Comparison of ENCODE assay signal across 20 cellular contexts in the genomic region with DNA sequence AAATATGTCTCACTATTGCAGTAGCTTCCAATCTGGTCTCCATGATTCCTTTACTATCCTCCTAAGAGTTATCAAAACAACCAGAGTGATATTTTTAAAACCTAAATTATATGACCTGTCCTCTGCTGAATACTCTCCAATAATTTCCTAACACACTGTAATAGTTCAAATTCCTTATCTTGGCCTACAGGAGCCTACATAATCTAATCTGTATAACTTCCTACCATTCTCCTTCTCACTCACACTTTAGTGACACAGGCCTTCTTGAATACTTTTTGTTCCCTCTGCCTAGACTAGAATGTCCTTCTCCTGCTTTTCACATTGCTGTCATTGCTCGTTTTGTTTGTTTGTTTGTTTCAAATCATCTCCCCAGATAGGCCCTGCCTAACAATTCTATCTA. TPM values are rescaled to one million over a fixed set of nuclear protein-coding genes. Genes with fewer than 3 reads are reported as not detected.
"Had no signal": no experiment of that assay in that cellular context is flagged by ENCODE, and none has a peak within 500 bp of the region (broad histone marks: within the 10 kb centered on the region; RNA-seq: fewer than 3 reads in every experiment).

No MANE protein-coding gene starts in this region.

- H3K9me3 ChIP-seq: gastroesophageal sphincter, ovary, spleen had no signal

- H3K4me3 Mint-ChIP-seq: activated CD4-positive, alpha-beta T cell treated with anti-CD3 and anti-CD28 coated beads, Interleukin-2, amount 10 ng/mL, durations not matched to agents 24 days and 14 days; activated naive CD8-positive, alpha-beta T cell treated with anti-CD3 and anti-CD28 coated beads, Interleukin-2, amount 10 ng/mL, durations not matched to agents 7 days and 5 days; activated T-cell treated with anti-CD3 and anti-CD28 coated beads, Interleukin-2, amount 50 U/mL, for 72 hours; brain; mesothelial cell of epicardium; neural progenitor cell; T-helper 1 cell treated with Interleukin-12 subunit alpha and Interleukin-12 subunit beta and Interleukin-4 antibody, amounts not matched to agents 30 μg/mL and 1 μg/mL, for 36 hours had no signal

- H3K27me3 Mint-ChIP-seq: activated CD4-positive, alpha-beta T cell treated with anti-CD3 and anti-CD28 coated beads, Interleukin-2, amount 10 ng/mL, durations not matched to agents 24 days and 14 days; activated naive CD8-positive, alpha-beta T cell treated with anti-CD3 and anti-CD28 coated beads, Interleukin-2, amount 10 ng/mL, durations not matched to agents 7 days and 5 days; brain had no signal

- H3K4me1 ChIP-seq: neural progenitor cell had no signal

- H3K27me3 ChIP-seq: gastroesophageal sphincter, hepatocyte, neural progenitor cell, ovary, spleen had no signal

- H3K4me2 ChIP-seq: hepatocyte, neural progenitor cell had no signal

- DNase-seq: activated CD4-positive, alpha-beta T cell treated with anti-CD3 and anti-CD28 coated beads, Interleukin-2, amount 10 ng/mL, durations not matched to agents 24 days and 14 days; activated CD4-positive, CD25-positive, alpha-beta regulatory T cell; activated CD8-positive, alpha-beta memory T cell treated with anti-CD3 and anti-CD28 coated beads, Interleukin-2, amount 50 U/mL, for 48 hours; activated naive CD8-positive, alpha-beta T cell treated with anti-CD3 and anti-CD28 coated beads, Interleukin-2, amount 10 ng/mL, durations not matched to agents 7 days and 5 days; activated T-cell treated with anti-CD3 and anti-CD28 coated beads, Interleukin-2, amount 50 U/mL, for 72 hours; ovary; spleen had no signal

- H3K27ac Mint-ChIP-seq: activated CD4-positive, alpha-beta T cell treated with anti-CD3 and anti-CD28 coated beads, Interleukin-2, amount 10 ng/mL, durations not matched to agents 24 days and 14 days; activated naive CD8-positive, alpha-beta T cell treated with anti-CD3 and anti-CD28 coated beads, Interleukin-2, amount 10 ng/mL, durations not matched to agents 7 days and 5 days; activated T-cell treated with anti-CD3 and anti-CD28 coated beads, Interleukin-2, amount 50 U/mL, for 72 hours; brain; mesothelial cell of epicardium; neural progenitor cell; T-helper 1 cell treated with Interleukin-12 subunit alpha and Interleukin-12 subunit beta and Interleukin-4 antibody, amounts not matched to agents 30 μg/mL and 1 μg/mL, for 36 hours had no signal

- H3K4me1 Mint-ChIP-seq: mesothelial cell of epicardium, neural progenitor cell had no signal

- H2AFZ ChIP-seq: hepatocyte, neural progenitor cell had no signal

- H3K36me3 ChIP-seq: neural progenitor cell, ovary had no signal

- ATAC-seq: activated T-cell treated with anti-CD3 and anti-CD28 coated beads, Interleukin-2, amount 50 U/mL, for 72 hours; gastroesophageal sphincter; sciatic nerve had no signal

- H3K9ac ChIP-seq: neural progenitor cell had no signal

- H3K27ac ChIP-seq: gastroesophageal sphincter, hepatocyte, neural progenitor cell, ovary had no signal

- H3K4me3 ChIP-seq: gastroesophageal sphincter, hepatocyte, neural progenitor cell, ovary, spleen had no signal

- H3K9me3 Mint-ChIP-seq: activated CD4-positive, alpha-beta T cell treated with anti-CD3 and anti-CD28 coated beads, Interleukin-2, amount 10 ng/mL, durations not matched to agents 24 days and 14 days; activated naive CD8-positive, alpha-beta T cell treated with anti-CD3 and anti-CD28 coated beads, Interleukin-2, amount 10 ng/mL, durations not matched to agents 7 days and 5 days; activated T-cell treated with anti-CD3 and anti-CD28 coated beads, Interleukin-2, amount 50 U/mL, for 72 hours; brain; mesothelial cell of epicardium; neural progenitor cell; T-helper 1 cell treated with Interleukin-12 subunit alpha and Interleukin-12 subunit beta and Interleukin-4 antibody, amounts not matched to agents 30 μg/mL and 1 μg/mL, for 36 hours had no signal

RNA-seq across cellular contexts. Expression of a gene that starts 13.9 kb away (rescaled TPM):
- total RNA-seq: activated CD4-positive, alpha-beta T cell treated with anti-CD3 and anti-CD28 coated beads, Interleukin-2, amount 10 ng/mL, durations not matched to agents 24 days and 14 days; dermis microvascular lymphatic vessel endothelial cell; epithelial cell of proximal tubule; liver; pulmonary artery endothelial cell had no signal

RNA-seq across cellular contexts. Expression of a gene that starts 19.7 kb away (rescaled TPM):
- total RNA-seq: activated CD4-positive, alpha-beta T cell treated with anti-CD3 and anti-CD28 coated beads, Interleukin-2, amount 10 ng/mL, durations not matched to agents 24 days and 14 days; activated naive CD8-positive, alpha-beta T cell treated with anti-CD3 and anti-CD28 coated beads, Interleukin-2, amount 10 ng/mL, durations not matched to agents 7 days and 5 days; activated T-cell treated with anti-CD3 and anti-CD28 coated beads, Interleukin-2, amount 50 U/mL, for 72 hours; dermis microvascular lymphatic vessel endothelial cell; epithelial cell of proximal tubule; gastroesophageal sphincter; hepatocyte; liver; mesothelial cell of epicardium; ovary; pulmonary artery endothelial cell; sciatic nerve; spleen had no signal
- polyA plus RNA-seq: hepatocyte, keratinocyte, liver, ovary, spleen, thymus had no signal

RNA-seq across cellular contexts. Expression of a gene that starts 26.0 kb away (rescaled TPM):
- total RNA-seq: activated CD4-positive, alpha-beta T cell treated with anti-CD3 and anti-CD28 coated beads, Interleukin-2, amount 10 ng/mL, durations not matched to agents 24 days and 14 days; activated naive CD8-positive, alpha-beta T cell treated with anti-CD3 and anti-CD28 coated beads, Interleukin-2, amount 10 ng/mL, durations not matched to agents 7 days and 5 days; activated T-cell treated with anti-CD3 and anti-CD28 coated beads, Interleukin-2, amount 50 U/mL, for 72 hours; dermis microvascular lymphatic vessel endothelial cell; epithelial cell of proximal tubule; gastroesophageal sphincter; hepatocyte; liver; mesothelial cell of epicardium; ovary; pulmonary artery endothelial cell; sciatic nerve; spleen had no signal
- polyA plus RNA-seq: hepatocyte, keratinocyte, liver, ovary, spleen had no signal

RNA-seq across cellular contexts. Expression of a gene that starts 34.6 kb away (rescaled TPM):
- total RNA-seq: activated CD4-positive, alpha-beta T cell treated with anti-CD3 and anti-CD28 coated beads, Interleukin-2, amount 10 ng/mL, durations not matched to agents 24 days and 14 days; activated naive CD8-positive, alpha-beta T cell treated with anti-CD3 and anti-CD28 coated beads, Interleukin-2, amount 10 ng/mL, durations not matched to agents 7 days and 5 days; activated T-cell treated with anti-CD3 and anti-CD28 coated beads, Interleukin-2, amount 50 U/mL, for 72 hours; dermis microvascular lymphatic vessel endothelial cell; epithelial cell of proximal tubule; liver; pulmonary artery endothelial cell; spleen had no signal
- polyA plus RNA-seq: keratinocyte, liver, spleen had no signal
